17 cellular contexts compared by ENCODE assay signal in genomic region chr1:30472526-30472925, GRCh38.
"Had no signal": no experiment of that assay in that cellular context is flagged by ENCODE, and none has a peak within 500 bp of the region (broad histone marks: within the 10 kb centered on the region; RNA-seq: fewer than 3 reads in every experiment).

No MANE protein-coding gene starts in this region.

- ATAC-seq: activated CD4-positive, CD25-positive, alpha-beta regulatory T cell treated with anti-CD3 and anti-CD28 coated beads, Interleukin-2, amount 50 U/mL, for 24 hours; activated CD8-positive, alpha-beta memory T cell treated with anti-CD3 and anti-CD28 coated beads, Interleukin-2, amount 10 ng/mL, durations not matched to agents 7 days and 5 days; activated CD8-positive, alpha-beta T cell treated with anti-CD3 and anti-CD28 coated beads for 36 hours; stimulated activated naive CD8-positive, alpha-beta T cell treated with anti-CD3 and anti-CD28 coated beads, Interleukin-15, amount 100 ng/mL, for 72 hours; T-cell had no signal

- H3K9me3 ChIP-seq: heart right ventricle, transverse colon had no signal

- H3K4me1 ChIP-seq: heart right ventricle, parathyroid adenoma, transverse colon had no signal

- DNase-seq: activated CD4-positive, alpha-beta T cell treated with anti-CD3 and anti-CD28 coated beads, Interleukin-2, amount 10 ng/mL, durations not matched to agents 7 days and 5 days; activated CD8-positive, alpha-beta memory T cell treated with anti-CD3 and anti-CD28 coated beads, Interleukin-2, amount 10 ng/mL, durations not matched to agents 7 days and 5 days; activated CD8-positive, alpha-beta T cell treated with anti-CD3 and anti-CD28 coated beads for 36 hours; activated naive CD4-positive, alpha-beta T cell treated with anti-CD3 and anti-CD28 coated beads for 36 hours; activated T-cell treated with anti-CD3 and anti-CD28 coated beads for 4 hours; cortex of kidney; endodermal cell; heart right ventricle; islet precursor cell; stimulated activated CD4-positive, alpha-beta T cell treated with anti-CD3 and anti-CD28 coated beads, Interleukin-1b, Interleukin-23, amount 100 ng/mL, for 48 hours; stimulated activated naive CD8-positive, alpha-beta T cell treated with anti-CD3 and anti-CD28 coated beads, Interleukin-15, amount 100 ng/mL, for 72 hours; T-cell; transverse colon had no signal

- H3K4me3 ChIP-seq: heart right ventricle, lung, transverse colon had no signal

- H3K27me3 ChIP-seq: heart right ventricle, transverse colon had no signal

- H3K36me3 ChIP-seq: heart right ventricle, transverse colon had no signal

- H3K27ac ChIP-seq: epithelial cell of prostate, heart right ventricle, parathyroid adenoma, transverse colon had no signal
